ENCODE assay signal across 8 cellular contexts in genomic region chr10:119489572-119490326, GRCh38. TPM values are rescaled to one million over a fixed set of nuclear protein-coding genes. Genes with fewer than 3 reads are reported as not detected.
DNase-seq lines count a peak whose midpoint lies in the region; ATAC-seq and TF ChIP-seq lines count a peak whose summit lies in the region.

No MANE protein-coding gene starts in this region.

- H3K27me3 ChIP-seq in esophagus muscularis mucosa (no peaks in the 10 kb centered on the region), neutrophil (no peaks in the 10 kb centered on the region), upper lobe of left lung (no peaks in the 10 kb centered on the region)

- peak overlapping the region in 1 of 4 donors; percentile 11 for H3K27ac ChIP-seq in esophagus muscularis mucosa (replicated peaks in 1 of 4)
- peak overlapping the region; percentile 68 for H3K27ac ChIP-seq in neutrophil
- peak overlapping the region in 2 of 4 donors; percentile 36 to 76 for H3K27ac ChIP-seq in upper lobe of left lung

- intact Hi-C loops in Right ventricle myocardium inferior (cut with DNase I) (loop anchor here (2.0 kb wide), 1 partner anchor 291 kb away; no protein-coding TSS in a partner anchor), cardiac septum (cut with DNase I) (loop anchor here (2.0 kb wide), 1 partner anchor 291 kb away; no protein-coding TSS in a partner anchor), esophagus muscularis mucosa (cut with DNase I) (no loop called here)

- DNase-seq in Right ventricle myocardium inferior (ENCODE audit: missing footprints) (no peak), cardiac septum (ENCODE audit: low spot score) (no peak), NB4 (ENCODE audit: low read depth) (peak; percentile 70), esophagus muscularis mucosa (ENCODE audit: extremely low spot score) (no peak), upper lobe of left lung (peak in 1 of 2 donors; percentile 37)
- peak; percentile 29 to 39 for DNase-seq in activated CD8-positive, alpha-beta memory T cell treated with anti-CD3 and anti-CD28 coated beads for 4 hours (ENCODE audit: low read depth in 2 of 2)

- H3K36me3 ChIP-seq in esophagus muscularis mucosa = no peaks in the 10 kb centered on the region
- H3K36me3 ChIP-seq in neutrophil = no peaks in the 10 kb centered on the region
- no peaks in the 10 kb centered on the region for H3K36me3 ChIP-seq in upper lobe of left lung

- H3K4me1 ChIP-seq in esophagus muscularis mucosa (peaks cover 0 to 23% (median 19%) of the 10 kb centered on the region in 4 donors), neutrophil (ENCODE audit: control insufficient read depth in 1 of 2, insufficient read depth in 1 of 2, low read depth in 1 of 2, low read length in 1 of 2) (peaks cover 7 to 13% of the 10 kb centered on the region in 2 experiments), upper lobe of left lung (peaks cover 8 to 12% (median 10%) of the 10 kb centered on the region in 4 donors)

- ATAC-seq in Right ventricle myocardium inferior (peak; percentile 72), HG02588 (IDR thresholded peaks at IDR 0.05; ENCODE audit: unreplicated experiment) (peak; percentile 76), upper lobe of left lung (ENCODE audit: low FRiP score in 2 of 2) (peak; percentile 41 to 81)

- H3K9me3 ChIP-seq in esophagus muscularis mucosa (no peaks in the 10 kb centered on the region), neutrophil (no peaks in the 10 kb centered on the region), upper lobe of left lung (no peaks in the 10 kb centered on the region)

- TF ChIP-seq POLR2A in NB4 (IDR thresholded peaks at IDR 0.05; ENCODE audit: extremely low read depth, insufficient read length) = no peak
- TF ChIP-seq POLR2A in esophagus muscularis mucosa (IDR thresholded peaks at IDR 0.05; ENCODE audit: low read depth) = no peak
- no peak for TF ChIP-seq POLR2A in upper lobe of left lung (IDR thresholded peaks at IDR 0.05)

- TF ChIP-seq CTCF in NB4 (IDR thresholded peaks at IDR 0.05; ENCODE audit: low read depth, low read length) = peak; percentile 85
- peak; percentile 72 to 92 (median 76) for TF ChIP-seq CTCF in esophagus muscularis mucosa (IDR thresholded peaks at IDR 0.05)
- TF ChIP-seq CTCF in neutrophil (IDR thresholded peaks at IDR 0.05) = peak; percentile 48
- TF ChIP-seq CTCF in upper lobe of left lung (IDR thresholded peaks at IDR 0.05) = peak; percentile 63 to 86 (median 73)

- H3K4me3 ChIP-seq in NB4 (ENCODE audit: low read depth, low read length) = peak overlapping the region; percentile 60
- H3K4me3 ChIP-seq in esophagus muscularis mucosa = peak overlapping the region; percentile 27 to 49 (median 42)
- peak overlapping the region; percentile 44 to 54 for H3K4me3 ChIP-seq in neutrophil (ENCODE audit: low read depth in 1 of 2, low read length in 1 of 2)
- peak overlapping the region in 3 of 4 donors; percentile 19 to 30 (median 26) for H3K4me3 ChIP-seq in upper lobe of left lung

- WGBS in esophagus muscularis mucosa = 29% methylated on average over 13 of the region's 19 CpGs
- WGBS in upper lobe of left lung, 2 donors = 21 to 28% methylated on average over 12 to 19 of the region's 19 CpGs

- TF ChIP-seq EP300 in esophagus muscularis mucosa (IDR thresholded peaks at IDR 0.05) (no peak), upper lobe of left lung (IDR thresholded peaks at IDR 0.05) (no peak)

RNA-seq across cellular contexts. Expression of gene RGS10, which starts 52.8 kb away (rescaled TPM):
- 7.2 TPM for total RNA-seq in Right ventricle myocardium inferior
- 3.2 TPM for total RNA-seq in cardiac septum
- total RNA-seq in esophagus muscularis mucosa = 10 to 100 TPM; 31.4 to 41.6 (median 36.1) TPM
- total RNA-seq in upper lobe of left lung = 10 to 100 TPM; 11.7 to 39.3 (median 26.5) TPM

Comparison
In these comparisons a context has a peak if more than half of its experiments do, and no peak if none do; other contexts are left out.
1. DNase-seq: peak in NB4 (single experiment) and activated CD8-positive, alpha-beta memory T cell treated with anti-CD3 and anti-CD28 coated beads for 4 hours (2 of 2); none in Right ventricle myocardium inferior (single experiment), cardiac septum (single experiment) and esophagus muscularis mucosa (single experiment).
2. Peak in every context shown above with its lines, with median percentiles within 50 percentile points of each other: ATAC-seq, H3K4me3 ChIP-seq and CTCF ChIP-seq.